ENCODE assay signal across 19 cellular contexts in the genomic region with DNA sequence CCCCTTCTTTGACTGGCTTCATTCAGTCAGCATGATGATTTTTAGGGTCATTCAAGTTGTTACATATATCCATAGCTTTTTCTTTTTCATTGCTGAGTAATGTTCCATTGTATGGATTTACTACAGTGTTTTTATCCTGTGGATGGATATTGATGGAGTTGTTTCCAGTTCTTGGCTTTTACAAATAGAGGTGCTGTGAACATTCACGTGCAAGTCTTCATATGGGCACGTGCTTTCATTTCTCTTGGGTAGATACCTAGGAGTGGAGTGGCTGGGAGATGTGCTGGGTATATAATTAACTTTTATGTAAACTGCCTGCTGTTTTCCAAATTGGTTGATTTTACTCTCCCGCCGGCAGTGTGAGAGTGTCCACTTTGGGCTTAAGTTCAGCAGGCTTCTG. TPM values are rescaled to one million over a fixed set of nuclear protein-coding genes. Genes with fewer than 3 reads are reported as not detected.
"Had no signal": no experiment of that assay in that cellular context is flagged by ENCODE, and none has a peak within 500 bp of the region (broad histone marks: within the 10 kb centered on the region; RNA-seq: fewer than 3 reads in every experiment).

No MANE protein-coding gene starts in this region.

- H3K9me3 Mint-ChIP-seq: activated T-cell treated with anti-CD3 and anti-CD28 coated beads, Interleukin-2, amount 50 U/mL, for 4 hours had no signal

- H3K36me3 Mint-ChIP-seq: stimulated activated memory B cell treated with anti-CD40 and anti-IgM and Interleukin-4, amounts not matched to agents 10 μg/mL and 1 μg/mL and 100 μg/mL, for 72 hours had no signal

- H3K4me3 Mint-ChIP-seq: activated CD8-positive, alpha-beta T cell treated with anti-CD3 and anti-CD28 coated beads for 36 hours; activated T-cell treated with anti-CD3 and anti-CD28 coated beads, Interleukin-2, amount 50 U/mL, for 4 hours; naive thymus-derived CD4-positive, alpha-beta T cell; stimulated activated memory B cell treated with anti-CD40 and anti-IgM and Interleukin-4, amounts not matched to agents 10 μg/mL and 1 μg/mL and 100 μg/mL, for 72 hours; WTC11 had no signal

- H3K4me3 ChIP-seq: dorsolateral prefrontal cortex, esophagus muscularis mucosa, lower lobe of right lung, thyroid gland, vagina had no signal

- H3K9me3 ChIP-seq: esophagus muscularis mucosa, lower lobe of right lung, thyroid gland, vagina had no signal

- H3K27me3 ChIP-seq: dorsolateral prefrontal cortex, esophagus muscularis mucosa, thyroid gland, vagina had no signal

- ATAC-seq: activated CD8-positive, alpha-beta T cell treated with anti-CD3 and anti-CD28 coated beads for 36 hours; activated T-cell treated with anti-CD3 and anti-CD28 coated beads, Interleukin-2, amount 50 U/mL, for 4 hours; naive thymus-derived CD4-positive, alpha-beta T cell; stimulated activated memory B cell treated with anti-CD40 and anti-IgM and Interleukin-4, amounts not matched to agents 10 μg/mL and 1 μg/mL and 100 μg/mL, for 72 hours had no signal

- FAIRE-seq: TTC549 had no signal

- H3K27ac Mint-ChIP-seq: activated CD8-positive, alpha-beta T cell treated with anti-CD3 and anti-CD28 coated beads for 36 hours; stimulated activated memory B cell treated with anti-CD40 and anti-IgM and Interleukin-4, amounts not matched to agents 10 μg/mL and 1 μg/mL and 100 μg/mL, for 72 hours; WTC11 had no signal

- H3K4me1 Mint-ChIP-seq: naive thymus-derived CD4-positive, alpha-beta T cell; stimulated activated memory B cell treated with anti-CD40 and anti-IgM and Interleukin-4, amounts not matched to agents 10 μg/mL and 1 μg/mL and 100 μg/mL, for 72 hours had no signal

- H3K27ac ChIP-seq: dorsolateral prefrontal cortex, esophagus muscularis mucosa, lower lobe of right lung, thyroid gland, vagina had no signal

- DNase-seq: activated CD4-positive, alpha-beta T cell treated with anti-CD3 and anti-CD28 coated beads for 4 hours; activated CD8-positive, alpha-beta T cell treated with anti-CD3 and anti-CD28 coated beads for 36 hours; activated effector memory CD4-positive, alpha-beta T cell treated with Interleukin-2 at 50 U/mL for 16 hours; activated naive CD4-positive, alpha-beta T cell treated with anti-CD3 and anti-CD28 coated beads, Interleukin-2, amount 50 U/mL, for 16 hours; activated T-cell treated with anti-CD3 and anti-CD28 coated beads, Interleukin-2, amount 50 U/mL, for 4 hours; hypothalamus; kidney glomerular epithelial cell; lower lobe of right lung; midbrain; naive thymus-derived CD4-positive, alpha-beta T cell; retina; stimulated activated CD4-positive, alpha-beta T cell treated with anti-CD3 and anti-CD28 coated beads, Interleukin-2, amount 100 ng/mL, for 48 hours; thyroid gland had no signal

- H3K36me3 ChIP-seq: esophagus muscularis mucosa, lower lobe of right lung, thyroid gland, vagina had no signal

RNA-seq across cellular contexts. Expression of gene AGAP1, which starts 16.5 kb away (rescaled TPM):
- polyA plus RNA-seq: naive thymus-derived CD4-positive, alpha-beta T cell had no signal
